1 cellular context compared by ENCODE assay signal in the genomic region with DNA sequence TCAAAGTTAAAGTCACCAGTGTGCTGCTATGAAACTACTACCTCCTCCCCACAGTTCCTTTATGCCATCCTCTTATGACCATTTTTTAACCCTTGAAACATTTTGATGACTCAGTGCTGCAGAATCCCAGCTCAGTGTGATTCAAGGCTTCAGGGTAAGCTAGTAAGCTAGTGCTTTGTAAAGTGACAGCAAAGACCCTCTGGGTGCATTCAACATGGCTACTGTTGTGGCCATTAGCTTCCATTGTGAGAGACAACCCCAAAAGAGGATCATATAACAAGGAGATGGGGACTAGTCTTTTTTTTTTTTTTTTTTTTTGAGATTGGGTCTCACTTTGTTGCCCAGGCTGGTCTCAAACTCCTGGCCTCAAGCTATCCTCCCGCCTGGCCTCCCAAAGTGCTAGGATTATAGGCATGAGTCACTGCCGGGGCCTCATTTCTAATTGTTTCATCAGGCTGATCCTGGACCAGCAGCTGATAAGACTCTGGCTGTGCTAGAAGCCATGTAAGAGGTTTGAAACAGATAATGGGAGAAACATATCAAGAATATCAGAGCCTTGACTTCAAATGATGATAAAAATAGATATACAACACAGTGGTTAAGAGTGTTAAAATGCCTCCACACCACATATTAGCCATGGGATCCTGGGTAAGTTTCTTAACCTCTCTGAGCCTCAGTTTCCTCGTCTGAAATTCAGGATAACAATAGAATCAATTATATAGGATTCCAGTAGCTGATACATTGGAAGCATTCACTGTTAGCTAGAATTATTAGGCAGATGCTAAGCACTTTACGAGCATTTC.
TF ChIP-seq lines count a peak whose summit lies in the region.

No MANE protein-coding gene starts in this region.

TF ChIP-seq in K562, 482 proteins besides CTCF, POLR2A, EP300 and RAD21 (continued from another document and continues in another):
- TF ChIP-seq, protein P1, sequence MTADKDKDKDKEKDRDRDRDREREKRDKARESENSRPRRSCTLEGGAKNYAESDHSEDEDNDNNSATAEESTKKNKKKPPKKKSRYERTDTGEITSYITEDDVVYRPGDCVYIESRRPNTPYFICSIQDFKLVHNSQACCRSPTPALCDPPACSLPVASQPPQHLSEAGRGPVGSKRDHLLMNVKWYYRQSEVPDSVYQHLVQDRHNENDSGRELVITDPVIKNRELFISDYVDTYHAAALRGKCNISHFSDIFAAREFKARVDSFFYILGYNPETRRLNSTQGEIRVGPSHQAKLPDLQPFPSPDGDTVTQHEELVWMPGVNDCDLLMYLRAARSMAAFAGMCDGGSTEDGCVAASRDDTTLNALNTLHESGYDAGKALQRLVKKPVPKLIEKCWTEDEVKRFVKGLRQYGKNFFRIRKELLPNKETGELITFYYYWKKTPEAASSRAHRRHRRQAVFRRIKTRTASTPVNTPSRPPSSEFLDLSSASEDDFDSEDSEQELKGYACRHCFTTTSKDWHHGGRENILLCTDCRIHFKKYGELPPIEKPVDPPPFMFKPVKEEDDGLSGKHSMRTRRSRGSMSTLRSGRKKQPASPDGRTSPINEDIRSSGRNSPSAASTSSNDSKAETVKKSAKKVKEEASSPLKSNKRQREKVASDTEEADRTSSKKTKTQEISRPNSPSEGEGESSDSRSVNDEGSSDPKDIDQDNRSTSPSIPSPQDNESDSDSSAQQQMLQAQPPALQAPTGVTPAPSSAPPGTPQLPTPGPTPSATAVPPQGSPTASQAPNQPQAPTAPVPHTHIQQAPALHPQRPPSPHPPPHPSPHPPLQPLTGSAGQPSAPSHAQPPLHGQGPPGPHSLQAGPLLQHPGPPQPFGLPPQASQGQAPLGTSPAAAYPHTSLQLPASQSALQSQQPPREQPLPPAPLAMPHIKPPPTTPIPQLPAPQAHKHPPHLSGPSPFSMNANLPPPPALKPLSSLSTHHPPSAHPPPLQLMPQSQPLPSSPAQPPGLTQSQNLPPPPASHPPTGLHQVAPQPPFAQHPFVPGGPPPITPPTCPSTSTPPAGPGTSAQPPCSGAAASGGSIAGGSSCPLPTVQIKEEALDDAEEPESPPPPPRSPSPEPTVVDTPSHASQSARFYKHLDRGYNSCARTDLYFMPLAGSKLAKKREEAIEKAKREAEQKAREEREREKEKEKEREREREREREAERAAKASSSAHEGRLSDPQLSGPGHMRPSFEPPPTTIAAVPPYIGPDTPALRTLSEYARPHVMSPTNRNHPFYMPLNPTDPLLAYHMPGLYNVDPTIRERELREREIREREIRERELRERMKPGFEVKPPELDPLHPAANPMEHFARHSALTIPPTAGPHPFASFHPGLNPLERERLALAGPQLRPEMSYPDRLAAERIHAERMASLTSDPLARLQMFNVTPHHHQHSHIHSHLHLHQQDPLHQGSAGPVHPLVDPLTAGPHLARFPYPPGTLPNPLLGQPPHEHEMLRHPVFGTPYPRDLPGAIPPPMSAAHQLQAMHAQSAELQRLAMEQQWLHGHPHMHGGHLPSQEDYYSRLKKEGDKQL (CRISPR knock-in tag; IDR thresholded peaks at IDR 0.05; ENCODE audit: borderline replicate concordance): no peak
- peak; percentile 94 for TF ChIP-seq ATF7 (IDR thresholded peaks at IDR 0.05)
- 0 out of 2 replicates have a peak, but pooled peaks have one; percentile 44 for TF ChIP-seq ZBTB17 (CRISPR knock-in tag; IDR thresholded peaks at IDR 0.05)
- TF ChIP-seq, protein P2, sequence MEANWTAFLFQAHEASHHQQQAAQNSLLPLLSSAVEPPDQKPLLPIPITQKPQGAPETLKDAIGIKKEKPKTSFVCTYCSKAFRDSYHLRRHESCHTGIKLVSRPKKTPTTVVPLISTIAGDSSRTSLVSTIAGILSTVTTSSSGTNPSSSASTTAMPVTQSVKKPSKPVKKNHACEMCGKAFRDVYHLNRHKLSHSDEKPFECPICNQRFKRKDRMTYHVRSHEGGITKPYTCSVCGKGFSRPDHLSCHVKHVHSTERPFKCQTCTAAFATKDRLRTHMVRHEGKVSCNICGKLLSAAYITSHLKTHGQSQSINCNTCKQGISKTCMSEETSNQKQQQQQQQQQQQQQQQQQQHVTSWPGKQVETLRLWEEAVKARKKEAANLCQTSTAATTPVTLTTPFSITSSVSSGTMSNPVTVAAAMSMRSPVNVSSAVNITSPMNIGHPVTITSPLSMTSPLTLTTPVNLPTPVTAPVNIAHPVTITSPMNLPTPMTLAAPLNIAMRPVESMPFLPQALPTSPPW (CRISPR knock-in tag; IDR thresholded peaks at IDR 0.05): no peak; the same call in 1 of the 2 replicates
- TF ChIP-seq RHOXF2B (CRISPR knock-in tag; conservative IDR thresholded peaks at IDR 0.05): peak; percentile 86
- TF ChIP-seq JUND (IDR thresholded peaks at IDR 0.05; ENCODE audit: borderline replicate concordance, low read depth, low read length): peak; percentile 98
- peak; percentile 97 for TF ChIP-seq JUND (tag; IDR thresholded peaks at IDR 0.05; ENCODE audit: borderline replicate concordance, low read depth, low read length)
- peak; percentile 48; the same call in 1 of the 2 replicates for TF ChIP-seq ELF1 (tag; IDR thresholded peaks at IDR 0.05)
- TF ChIP-seq MAFK (IDR thresholded peaks at IDR 0.05; ENCODE audit: low read length): peak; percentile 48
- TF ChIP-seq, protein P3, sequence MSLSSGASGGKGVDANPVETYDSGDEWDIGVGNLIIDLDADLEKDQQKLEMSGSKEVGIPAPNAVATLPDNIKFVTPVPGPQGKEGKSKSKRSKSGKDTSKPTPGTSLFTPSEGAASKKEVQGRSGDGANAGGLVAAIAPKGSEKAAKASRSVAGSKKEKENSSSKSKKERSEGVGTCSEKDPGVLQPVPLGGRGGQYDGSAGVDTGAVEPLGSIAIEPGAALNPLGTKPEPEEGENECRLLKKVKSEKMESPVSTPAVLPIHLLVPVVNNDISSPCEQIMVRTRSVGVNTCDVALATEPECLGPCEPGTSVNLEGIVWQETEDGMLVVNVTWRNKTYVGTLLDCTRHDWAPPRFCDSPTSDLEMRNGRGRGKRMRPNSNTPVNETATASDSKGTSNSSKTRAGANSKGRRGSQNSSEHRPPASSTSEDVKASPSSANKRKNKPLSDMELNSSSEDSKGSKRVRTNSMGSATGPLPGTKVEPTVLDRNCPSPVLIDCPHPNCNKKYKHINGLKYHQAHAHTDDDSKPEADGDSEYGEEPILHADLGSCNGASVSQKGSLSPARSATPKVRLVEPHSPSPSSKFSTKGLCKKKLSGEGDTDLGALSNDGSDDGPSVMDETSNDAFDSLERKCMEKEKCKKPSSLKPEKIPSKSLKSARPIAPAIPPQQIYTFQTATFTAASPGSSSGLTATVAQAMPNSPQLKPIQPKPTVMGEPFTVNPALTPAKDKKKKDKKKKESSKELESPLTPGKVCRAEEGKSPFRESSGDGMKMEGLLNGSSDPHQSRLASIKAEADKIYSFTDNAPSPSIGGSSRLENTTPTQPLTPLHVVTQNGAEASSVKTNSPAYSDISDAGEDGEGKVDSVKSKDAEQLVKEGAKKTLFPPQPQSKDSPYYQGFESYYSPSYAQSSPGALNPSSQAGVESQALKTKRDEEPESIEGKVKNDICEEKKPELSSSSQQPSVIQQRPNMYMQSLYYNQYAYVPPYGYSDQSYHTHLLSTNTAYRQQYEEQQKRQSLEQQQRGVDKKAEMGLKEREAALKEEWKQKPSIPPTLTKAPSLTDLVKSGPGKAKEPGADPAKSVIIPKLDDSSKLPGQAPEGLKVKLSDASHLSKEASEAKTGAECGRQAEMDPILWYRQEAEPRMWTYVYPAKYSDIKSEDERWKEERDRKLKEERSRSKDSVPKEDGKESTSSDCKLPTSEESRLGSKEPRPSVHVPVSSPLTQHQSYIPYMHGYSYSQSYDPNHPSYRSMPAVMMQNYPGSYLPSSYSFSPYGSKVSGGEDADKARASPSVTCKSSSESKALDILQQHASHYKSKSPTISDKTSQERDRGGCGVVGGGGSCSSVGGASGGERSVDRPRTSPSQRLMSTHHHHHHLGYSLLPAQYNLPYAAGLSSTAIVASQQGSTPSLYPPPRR (CRISPR knock-in tag; IDR thresholded peaks at IDR 0.05; ENCODE audit: borderline replicate concordance): no peak
- TF ChIP-seq, protein P4, sequence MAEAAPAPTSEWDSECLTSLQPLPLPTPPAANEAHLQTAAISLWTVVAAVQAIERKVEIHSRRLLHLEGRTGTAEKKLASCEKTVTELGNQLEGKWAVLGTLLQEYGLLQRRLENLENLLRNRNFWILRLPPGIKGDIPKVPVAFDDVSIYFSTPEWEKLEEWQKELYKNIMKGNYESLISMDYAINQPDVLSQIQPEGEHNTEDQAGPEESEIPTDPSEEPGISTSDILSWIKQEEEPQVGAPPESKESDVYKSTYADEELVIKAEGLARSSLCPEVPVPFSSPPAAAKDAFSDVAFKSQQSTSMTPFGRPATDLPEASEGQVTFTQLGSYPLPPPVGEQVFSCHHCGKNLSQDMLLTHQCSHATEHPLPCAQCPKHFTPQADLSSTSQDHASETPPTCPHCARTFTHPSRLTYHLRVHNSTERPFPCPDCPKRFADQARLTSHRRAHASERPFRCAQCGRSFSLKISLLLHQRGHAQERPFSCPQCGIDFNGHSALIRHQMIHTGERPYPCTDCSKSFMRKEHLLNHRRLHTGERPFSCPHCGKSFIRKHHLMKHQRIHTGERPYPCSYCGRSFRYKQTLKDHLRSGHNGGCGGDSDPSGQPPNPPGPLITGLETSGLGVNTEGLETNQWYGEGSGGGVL (CRISPR knock-in tag; IDR thresholded peaks at IDR 0.05): 0 out of 2 replicates have a peak, but pooled peaks have one; percentile 34
- TF ChIP-seq POLR2B (IDR thresholded peaks at IDR 0.05; ENCODE audit: low read depth, partially characterized antibody): peak; percentile 34
- no peak for TF ChIP-seq ZNF324 (CRISPR knock-in tag; IDR thresholded peaks at IDR 0.05)
- peak; percentile 92 for TF ChIP-seq ZNF384 (IDR thresholded peaks at IDR 0.05; ENCODE audit: low read depth, low read length)
- TF ChIP-seq, protein P5, sequence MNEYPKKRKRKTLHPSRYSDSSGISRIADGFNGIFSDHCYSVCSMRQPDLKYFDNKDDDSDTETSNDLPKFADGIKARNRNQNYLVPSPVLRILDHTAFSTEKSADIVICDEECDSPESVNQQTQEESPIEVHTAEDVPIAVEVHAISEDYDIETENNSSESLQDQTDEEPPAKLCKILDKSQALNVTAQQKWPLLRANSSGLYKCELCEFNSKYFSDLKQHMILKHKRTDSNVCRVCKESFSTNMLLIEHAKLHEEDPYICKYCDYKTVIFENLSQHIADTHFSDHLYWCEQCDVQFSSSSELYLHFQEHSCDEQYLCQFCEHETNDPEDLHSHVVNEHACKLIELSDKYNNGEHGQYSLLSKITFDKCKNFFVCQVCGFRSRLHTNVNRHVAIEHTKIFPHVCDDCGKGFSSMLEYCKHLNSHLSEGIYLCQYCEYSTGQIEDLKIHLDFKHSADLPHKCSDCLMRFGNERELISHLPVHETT (CRISPR knock-in tag; conservative IDR thresholded peaks at IDR 0.05 in 1 of 2, IDR thresholded peaks at IDR 0.05 in 1 of 2): peak in 1 of 2 experiments; percentile 25; a peak in 1 of 4 replicates
- no peak for TF ChIP-seq ZNF165 (CRISPR knock-in tag; IDR thresholded peaks at IDR 0.05; ENCODE audit: borderline replicate concordance)
- TF ChIP-seq, protein P6, sequence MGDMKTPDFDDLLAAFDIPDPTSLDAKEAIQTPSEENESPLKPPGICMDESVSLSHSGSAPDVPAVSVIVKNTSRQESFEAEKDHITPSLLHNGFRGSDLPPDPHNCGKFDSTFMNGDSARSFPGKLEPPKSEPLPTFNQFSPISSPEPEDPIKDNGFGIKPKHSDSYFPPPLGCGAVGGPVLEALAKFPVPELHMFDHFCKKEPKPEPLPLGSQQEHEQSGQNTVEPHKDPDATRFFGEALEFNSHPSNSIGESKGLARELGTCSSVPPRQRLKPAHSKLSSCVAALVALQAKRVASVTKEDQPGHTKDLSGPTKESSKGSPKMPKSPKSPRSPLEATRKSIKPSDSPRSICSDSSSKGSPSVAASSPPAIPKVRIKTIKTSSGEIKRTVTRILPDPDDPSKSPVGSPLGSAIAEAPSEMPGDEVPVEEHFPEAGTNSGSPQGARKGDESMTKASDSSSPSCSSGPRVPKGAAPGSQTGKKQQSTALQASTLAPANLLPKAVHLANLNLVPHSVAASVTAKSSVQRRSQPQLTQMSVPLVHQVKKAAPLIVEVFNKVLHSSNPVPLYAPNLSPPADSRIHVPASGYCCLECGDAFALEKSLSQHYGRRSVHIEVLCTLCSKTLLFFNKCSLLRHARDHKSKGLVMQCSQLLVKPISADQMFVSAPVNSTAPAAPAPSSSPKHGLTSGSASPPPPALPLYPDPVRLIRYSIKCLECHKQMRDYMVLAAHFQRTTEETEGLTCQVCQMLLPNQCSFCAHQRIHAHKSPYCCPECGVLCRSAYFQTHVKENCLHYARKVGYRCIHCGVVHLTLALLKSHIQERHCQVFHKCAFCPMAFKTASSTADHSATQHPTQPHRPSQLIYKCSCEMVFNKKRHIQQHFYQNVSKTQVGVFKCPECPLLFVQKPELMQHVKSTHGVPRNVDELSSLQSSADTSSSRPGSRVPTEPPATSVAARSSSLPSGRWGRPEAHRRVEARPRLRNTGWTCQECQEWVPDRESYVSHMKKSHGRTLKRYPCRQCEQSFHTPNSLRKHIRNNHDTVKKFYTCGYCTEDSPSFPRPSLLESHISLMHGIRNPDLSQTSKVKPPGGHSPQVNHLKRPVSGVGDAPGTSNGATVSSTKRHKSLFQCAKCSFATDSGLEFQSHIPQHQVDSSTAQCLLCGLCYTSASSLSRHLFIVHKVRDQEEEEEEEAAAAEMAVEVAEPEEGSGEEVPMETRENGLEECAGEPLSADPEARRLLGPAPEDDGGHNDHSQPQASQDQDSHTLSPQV (IDR thresholded peaks at IDR 0.05): peak; percentile 92
- peak; percentile 81 for TF ChIP-seq PTTG1 (tag; IDR thresholded peaks at IDR 0.05; ENCODE audit: low read depth)
- peak in 1 of 3 experiments; percentile 11 for TF ChIP-seq YY1 (IDR thresholded peaks at IDR 0.05; ENCODE audit: borderline replicate concordance in 1 of 3, control insufficient read depth in 1 of 3, extremely low read depth in 1 of 3, insufficient read depth in 3 of 3, insufficient read length in 1 of 3, insufficient replicate concordance in 2 of 3, low read depth in 1 of 3, low read length in 2 of 3)
- TF ChIP-seq FOXJ2 (tag; IDR thresholded peaks at IDR 0.05): peak; percentile 94
- TF ChIP-seq, protein P7, sequence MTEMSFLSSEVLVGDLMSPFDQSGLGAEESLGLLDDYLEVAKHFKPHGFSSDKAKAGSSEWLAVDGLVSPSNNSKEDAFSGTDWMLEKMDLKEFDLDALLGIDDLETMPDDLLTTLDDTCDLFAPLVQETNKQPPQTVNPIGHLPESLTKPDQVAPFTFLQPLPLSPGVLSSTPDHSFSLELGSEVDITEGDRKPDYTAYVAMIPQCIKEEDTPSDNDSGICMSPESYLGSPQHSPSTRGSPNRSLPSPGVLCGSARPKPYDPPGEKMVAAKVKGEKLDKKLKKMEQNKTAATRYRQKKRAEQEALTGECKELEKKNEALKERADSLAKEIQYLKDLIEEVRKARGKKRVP (CRISPR knock-in tag; IDR thresholded peaks at IDR 0.05): peak; percentile 98
- no peak for TF ChIP-seq RFX1 (IDR thresholded peaks at IDR 0.05)
- TF ChIP-seq, protein P8, sequence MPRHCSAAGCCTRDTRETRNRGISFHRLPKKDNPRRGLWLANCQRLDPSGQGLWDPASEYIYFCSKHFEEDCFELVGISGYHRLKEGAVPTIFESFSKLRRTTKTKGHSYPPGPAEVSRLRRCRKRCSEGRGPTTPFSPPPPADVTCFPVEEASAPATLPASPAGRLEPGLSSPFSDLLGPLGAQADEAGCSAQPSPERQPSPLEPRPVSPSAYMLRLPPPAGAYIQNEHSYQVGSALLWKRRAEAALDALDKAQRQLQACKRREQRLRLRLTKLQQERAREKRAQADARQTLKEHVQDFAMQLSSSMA (CRISPR knock-in tag; IDR thresholded peaks at IDR 0.05): no peak
- TF ChIP-seq CTBP1 (IDR thresholded peaks at IDR 0.05; ENCODE audit: borderline replicate concordance): peak; percentile 66
- no peak for TF ChIP-seq ASH1L (IDR thresholded peaks at IDR 0.05; ENCODE audit: borderline replicate concordance, low read depth, partially characterized antibody)
- TF ChIP-seq LEF1 (IDR thresholded peaks at IDR 0.05): peak; percentile 73; the same call in 1 of the 2 replicates
- TF ChIP-seq DDX20 (tag; IDR thresholded peaks at IDR 0.05; ENCODE audit: low read depth): peak; percentile 92
- peak; percentile 46; the same call in 1 of the 2 replicates for TF ChIP-seq EHMT2 (IDR thresholded peaks at IDR 0.05)
- TF ChIP-seq ZNF766 (CRISPR knock-in tag; conservative IDR thresholded peaks at IDR 0.05): peak; percentile 95
- TF ChIP-seq ZNF586 (CRISPR knock-in tag; conservative IDR thresholded peaks at IDR 0.05): 0 out of 2 replicates have a peak, but pooled peaks have one; percentile 68
- peak; percentile 86 for TF ChIP-seq L3MBTL2 (IDR thresholded peaks at IDR 0.05)
